In genomic region chr10:47478114-47478513, GRCh38 we compare ENCODE assay signal across 23 cellular contexts. TPM values are rescaled to one million over a fixed set of nuclear protein-coding genes. Genes with fewer than 3 reads are reported as not detected.
"Had no signal": no experiment of that assay in that cellular context is flagged by ENCODE, and none has a peak within 500 bp of the region (broad histone marks: within the 10 kb centered on the region; RNA-seq: fewer than 3 reads in every experiment).

No MANE protein-coding gene starts in this region.

RNA-seq across cellular contexts. Expression of gene ANXA8, which starts 5.8 kb away (rescaled TPM):
- total RNA-seq: activated B cell treated with CpG ODN at 0.5 μM for 24 hours; activated CD4-positive, alpha-beta memory T cell treated with anti-CD3 and anti-CD28 coated beads for 36 hours; activated CD4-positive, alpha-beta T cell treated with anti-CD3 and anti-CD28 coated beads, Interleukin-2, amount 10 ng/mL, durations not matched to agents 24 days and 14 days; activated CD8-positive, alpha-beta memory T cell treated with anti-CD3 and anti-CD28 coated beads for 36 hours; activated CD8-positive, alpha-beta T cell treated with anti-CD3 and anti-CD28 coated beads for 36 hours; activated naive CD4-positive, alpha-beta T cell treated with anti-CD3 and anti-CD28 coated beads for 36 hours; activated naive CD4-positive, alpha-beta T cell treated with anti-CD3 and anti-CD28 coated beads, Interleukin-2, amount 50 U/mL, for 72 hours; activated naive CD8-positive, alpha-beta T cell treated with anti-CD3 and anti-CD28 coated beads for 36 hours; activated T-cell treated with anti-CD3 and anti-CD28 coated beads, Interleukin-2, amount 50 U/mL, for 4 hours; activated T-cell treated with anti-CD3 and anti-CD28 coated beads, Interleukin-2, amount 50 U/mL, for 72 hours; activated T-helper 1 cell treated with anti-CD3 and anti-CD28 coated beads, Interleukin-12 subunit alpha, Interleukin-12 subunit beta, Interleukin-2, Interleukin-4 antibody, amounts not matched to agents 30 ng/mL and 10 ng/mL and 1 ng/mL, durations not matched to agents 14 hours and 24 hours and 36 hours; activated T-helper 17 cell treated with anti-CD3 and anti-CD28 coated beads, Interleukin-2, amount 50 U/mL, for 72 hours; body of pancreas; cardiac septum; cerebellum; T-cell; T-helper 17 cell had no signal

RNA-seq across cellular contexts. Expression of gene FAM25G, which starts 13.4 kb away (rescaled TPM):
- total RNA-seq: activated CD4-positive, alpha-beta memory T cell treated with anti-CD3 and anti-CD28 coated beads for 36 hours; activated CD4-positive, alpha-beta T cell treated with anti-CD3 and anti-CD28 coated beads, Interleukin-2, amount 10 ng/mL, durations not matched to agents 24 days and 14 days; activated CD8-positive, alpha-beta memory T cell treated with anti-CD3 and anti-CD28 coated beads for 36 hours; activated CD8-positive, alpha-beta T cell treated with anti-CD3 and anti-CD28 coated beads for 36 hours; activated naive CD4-positive, alpha-beta T cell treated with anti-CD3 and anti-CD28 coated beads for 36 hours; activated naive CD4-positive, alpha-beta T cell treated with anti-CD3 and anti-CD28 coated beads, Interleukin-2, amount 50 U/mL, for 72 hours; activated naive CD8-positive, alpha-beta T cell treated with anti-CD3 and anti-CD28 coated beads for 36 hours; activated T-cell treated with anti-CD3 and anti-CD28 coated beads, Interleukin-2, amount 50 U/mL, for 4 hours; activated T-cell treated with anti-CD3 and anti-CD28 coated beads, Interleukin-2, amount 50 U/mL, for 72 hours; activated T-helper 1 cell treated with anti-CD3 and anti-CD28 coated beads, Interleukin-12 subunit alpha, Interleukin-12 subunit beta, Interleukin-2, Interleukin-4 antibody, amounts not matched to agents 30 ng/mL and 10 ng/mL and 1 ng/mL, durations not matched to agents 14 hours and 24 hours and 36 hours; activated T-helper 17 cell treated with anti-CD3 and anti-CD28 coated beads, Interleukin-2, amount 50 U/mL, for 72 hours; adrenal gland; aorta; astrocyte; body of pancreas; breast epithelium; cardiac septum; cerebellum; T-cell; T-helper 1 cell treated with Interleukin-12 subunit alpha and Interleukin-12 subunit beta and Interleukin-4 antibody, amounts not matched to agents 30 ng/mL and 1 ng/mL, for 36 hours; T-helper 17 cell; T-helper 2 cell treated with Interferon-gamma antibody and Interleukin-4, amounts not matched to agents 100 ng/mL and 5 ng/mL, for 36 hours had no signal
- polyA plus RNA-seq: adrenal gland, aorta had no signal
